ENCODE assay signal across 16 cellular contexts in genomic region chr4:184358521-184359232, GRCh38.
"Had no signal": no experiment of that assay in that cellular context is flagged by ENCODE, and none has a peak within 500 bp of the region (broad histone marks: within the 10 kb centered on the region; RNA-seq: fewer than 3 reads in every experiment).

No MANE protein-coding gene starts in this region.

- H3K36me3 Mint-ChIP-seq: natural killer cell had no signal

- H3K9me3 ChIP-seq: ascending aorta, ovary, uterus had no signal

- H3K4me3 Mint-ChIP-seq: activated CD8-positive, alpha-beta T cell treated with anti-CD3 and anti-CD28 coated beads for 36 hours; activated T-cell treated with anti-CD3 and anti-CD28 coated beads, Interleukin-2, amount 50 U/mL, for 72 hours; natural killer cell had no signal

- H3K27me3 Mint-ChIP-seq: activated CD8-positive, alpha-beta T cell treated with anti-CD3 and anti-CD28 coated beads for 36 hours had no signal

- H3K4me3 ChIP-seq: ascending aorta, cardiac muscle cell, coronary artery, ovary, uterus had no signal

- H3K27ac ChIP-seq: ascending aorta, cardiac muscle cell, ovary, uterus, VCaP had no signal

- H3K9me3 Mint-ChIP-seq: natural killer cell had no signal

- ATAC-seq: activated CD8-positive, alpha-beta T cell treated with anti-CD3 and anti-CD28 coated beads for 36 hours; activated T-cell treated with anti-CD3 and anti-CD28 coated beads, Interleukin-2, amount 50 U/mL, for 72 hours; natural killer cell; stimulated activated naive CD8-positive, alpha-beta T cell treated with anti-CD3 and anti-CD28 coated beads, Interleukin-15, Interleukin-2, amounts not matched to agents 100 U/mL and 50 U/mL, for 24 hours had no signal

- DNase-seq: activated CD8-positive, alpha-beta memory T cell treated with anti-CD3 and anti-CD28 coated beads, Interleukin-2, amount 50 U/mL, for 4 hours; activated CD8-positive, alpha-beta T cell treated with anti-CD3 and anti-CD28 coated beads for 36 hours; activated gamma-delta T cell treated with Interleukin-2 at 50 U/mL for 16 hours; activated T-cell treated with anti-CD3 and anti-CD28 coated beads, Interleukin-2, amount 50 U/mL, for 72 hours; effector CD4-positive, alpha-beta T cell; hippocampal formation; natural killer cell; ovary; stimulated activated CD4-positive, alpha-beta T cell treated with anti-CD3 and anti-CD28 coated beads, Interleukin-1b, Interleukin-23, amount 100 ng/mL, for 48 hours; stimulated activated naive CD8-positive, alpha-beta T cell treated with anti-CD3 and anti-CD28 coated beads, Interleukin-15, Interleukin-2, amounts not matched to agents 100 U/mL and 50 U/mL, for 24 hours; T-helper 1 cell; uterus had no signal

- H3K27me3 ChIP-seq: ascending aorta, cardiac muscle cell, ovary, uterus had no signal

- H3K27ac Mint-ChIP-seq: activated CD8-positive, alpha-beta T cell treated with anti-CD3 and anti-CD28 coated beads for 36 hours; activated T-cell treated with anti-CD3 and anti-CD28 coated beads, Interleukin-2, amount 50 U/mL, for 72 hours had no signal

- H3K36me3 ChIP-seq: ascending aorta, cardiac muscle cell, ovary, uterus had no signal
